1 cellular context compared by ENCODE assay signal in the genomic region with DNA sequence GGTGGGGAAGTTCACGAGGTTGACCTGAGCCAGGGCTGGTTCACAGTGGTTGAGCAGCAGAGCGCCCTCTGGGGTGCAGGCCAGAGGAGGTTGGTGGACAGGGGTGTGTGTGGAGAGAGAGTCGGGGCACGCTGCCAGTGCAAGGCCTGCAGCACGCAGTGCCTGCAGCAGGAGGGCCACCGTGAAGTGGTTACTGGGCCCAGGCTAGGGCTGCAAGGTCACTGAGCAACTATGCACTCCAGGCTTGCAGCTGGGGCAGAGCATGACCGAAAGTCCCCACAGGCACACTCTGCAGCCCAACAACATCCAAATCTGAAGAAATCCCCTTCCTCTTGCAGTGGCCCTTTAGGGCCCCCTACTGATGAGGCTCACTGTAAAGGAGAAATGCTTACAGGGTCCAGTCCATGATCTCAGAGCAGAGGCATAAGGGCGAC.
TF ChIP-seq lines count a peak whose summit lies in the region.

No MANE protein-coding gene starts in this region.

TF ChIP-seq in GM23338, 12 proteins besides CTCF, POLR2A, EP300 and RAD21 (continued from another document):
- TF ChIP-seq, protein P1, sequence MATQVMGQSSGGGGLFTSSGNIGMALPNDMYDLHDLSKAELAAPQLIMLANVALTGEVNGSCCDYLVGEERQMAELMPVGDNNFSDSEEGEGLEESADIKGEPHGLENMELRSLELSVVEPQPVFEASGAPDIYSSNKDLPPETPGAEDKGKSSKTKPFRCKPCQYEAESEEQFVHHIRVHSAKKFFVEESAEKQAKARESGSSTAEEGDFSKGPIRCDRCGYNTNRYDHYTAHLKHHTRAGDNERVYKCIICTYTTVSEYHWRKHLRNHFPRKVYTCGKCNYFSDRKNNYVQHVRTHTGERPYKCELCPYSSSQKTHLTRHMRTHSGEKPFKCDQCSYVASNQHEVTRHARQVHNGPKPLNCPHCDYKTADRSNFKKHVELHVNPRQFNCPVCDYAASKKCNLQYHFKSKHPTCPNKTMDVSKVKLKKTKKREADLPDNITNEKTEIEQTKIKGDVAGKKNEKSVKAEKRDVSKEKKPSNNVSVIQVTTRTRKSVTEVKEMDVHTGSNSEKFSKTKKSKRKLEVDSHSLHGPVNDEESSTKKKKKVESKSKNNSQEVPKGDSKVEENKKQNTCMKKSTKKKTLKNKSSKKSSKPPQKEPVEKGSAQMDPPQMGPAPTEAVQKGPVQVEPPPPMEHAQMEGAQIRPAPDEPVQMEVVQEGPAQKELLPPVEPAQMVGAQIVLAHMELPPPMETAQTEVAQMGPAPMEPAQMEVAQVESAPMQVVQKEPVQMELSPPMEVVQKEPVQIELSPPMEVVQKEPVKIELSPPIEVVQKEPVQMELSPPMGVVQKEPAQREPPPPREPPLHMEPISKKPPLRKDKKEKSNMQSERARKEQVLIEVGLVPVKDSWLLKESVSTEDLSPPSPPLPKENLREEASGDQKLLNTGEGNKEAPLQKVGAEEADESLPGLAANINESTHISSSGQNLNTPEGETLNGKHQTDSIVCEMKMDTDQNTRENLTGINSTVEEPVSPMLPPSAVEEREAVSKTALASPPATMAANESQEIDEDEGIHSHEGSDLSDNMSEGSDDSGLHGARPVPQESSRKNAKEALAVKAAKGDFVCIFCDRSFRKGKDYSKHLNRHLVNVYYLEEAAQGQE (IDR thresholded peaks at IDR 0.05; ENCODE audit: unreplicated experiment) = no peak
- TF ChIP-seq NANOG (IDR thresholded peaks at IDR 0.05; ENCODE audit: borderline replicate concordance) (no peak), POLR2AphosphoS5 (IDR thresholded peaks at IDR 0.05; ENCODE audit: low read depth) (no peak)
- TF ChIP-seq, protein P2, sequence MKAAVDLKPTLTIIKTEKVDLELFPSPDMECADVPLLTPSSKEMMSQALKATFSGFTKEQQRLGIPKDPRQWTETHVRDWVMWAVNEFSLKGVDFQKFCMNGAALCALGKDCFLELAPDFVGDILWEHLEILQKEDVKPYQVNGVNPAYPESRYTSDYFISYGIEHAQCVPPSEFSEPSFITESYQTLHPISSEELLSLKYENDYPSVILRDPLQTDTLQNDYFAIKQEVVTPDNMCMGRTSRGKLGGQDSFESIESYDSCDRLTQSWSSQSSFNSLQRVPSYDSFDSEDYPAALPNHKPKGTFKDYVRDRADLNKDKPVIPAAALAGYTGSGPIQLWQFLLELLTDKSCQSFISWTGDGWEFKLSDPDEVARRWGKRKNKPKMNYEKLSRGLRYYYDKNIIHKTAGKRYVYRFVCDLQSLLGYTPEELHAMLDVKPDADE (IDR thresholded peaks at IDR 0.05) = no peak
TF ChIP-seq in GM23338: peak in this region for 0.
